In genomic region chr3:68893600-68894239, GRCh38 we compare ENCODE assay signal across 8 cellular contexts. TPM values are rescaled to one million over a fixed set of nuclear protein-coding genes. Genes with fewer than 3 reads are reported as not detected.
DNase-seq lines count a peak whose midpoint lies in the region; FAIRE-seq and TF ChIP-seq lines count a peak whose summit lies in the region.

No MANE protein-coding gene starts in this region.

- H3K36me3 ChIP-seq in BJ (ENCODE audit: control insufficient read depth, insufficient read depth, low read length) (no peaks in the 10 kb centered on the region), transverse colon (no peaks in the 10 kb centered on the region)

- POLR2A ChIA-PET in BJ (lab: Charles Lee), result no interaction called here

- no peaks in the 10 kb centered on the region for H3K9me3 ChIP-seq in transverse colon

- H3K4me1 ChIP-seq in transverse colon, result no peaks in the 10 kb centered on the region

- no peak overlapping the region for H3K27ac ChIP-seq in transverse colon

- CTCF ChIA-PET in BJ (lab: Yijun Ruan, JAX), result interaction anchor here (0.6 to 5.0 kb wide), 15 partner anchors 9 to 1959 kb away, joined by 3 to 21 read pairs (median 4); no protein-coding TSS in a partner anchor

- FAIRE-seq in frontal cortex (lab: Jason Lieb, UNC), result peak; percentile 98

- H3K4me3 ChIP-seq in BJ (ENCODE audit: low read depth, low read length) (no peak overlapping the region), transverse colon (no peak overlapping the region)

- H3K27me3 ChIP-seq in BJ (ENCODE audit: control insufficient read depth, insufficient read depth, low read length) (no peaks in the 10 kb centered on the region), transverse colon (no peaks in the 10 kb centered on the region)

- no peak for TF ChIP-seq EP300 in transverse colon (IDR thresholded peaks at IDR 0.05; ENCODE audit: low read depth)

- no peak for TF ChIP-seq POLR2A in transverse colon (IDR thresholded peaks at IDR 0.05)

- in situ Hi-C loops in transverse colon (cut with MboI; ENCODE audit: low pct_ligation_motif_present in 1 of 4, low pct_unique_long_range_greater_than_20kb in 1 of 4, low sequenced_read_pairs in 3 of 4), result loop anchor here (25.0 kb wide), 4 partner anchors 1781 to 1956 kb away; partner anchors contain the start of gene KBTBD8 (in 1 of the 4)

- 8 to 36% methylated on average over 2 to 3 of the region's 3 CpGs for WGBS in transverse colon (ENCODE audit: low coverage in 1 of 2), 2 donors

- TF ChIP-seq CTCF in BJ (IDR thresholded peaks at IDR 0.05; ENCODE audit: insufficient read depth, low read depth, low read length) (peak; percentile 34; the same call in 1 of the 2 replicates), transverse colon (IDR thresholded peaks at IDR 0.05) (peak; percentile 24 to 56 (median 36))

- DNase-seq in BJ (ENCODE audit: low read depth) (no peak), HCEC 1CT (peak; percentile 42), SK-N-DZ (ENCODE audit: low spot score) (peak; percentile 27), frontal cortex (ENCODE audit: low spot score in 2 of 2) (peak in 1 of 2 donors; percentile 20), transverse colon (no peak), germinal center (ENCODE audit: low spot score) (no peak), HPDE6-E6E7 (ENCODE audit: extremely low spot score) (no peak)
- DNase-seq in activated effector memory CD4-positive, alpha-beta T cell treated with Interleukin-2 at 50 U/mL for 16 hours, result no peak

- intact Hi-C loops in transverse colon (cut with DNase I; ENCODE audit: low total_unique reads), result no loop called here

RNA-seq across cellular contexts. Expression of gene TAFA4, which starts 38.6 kb away (rescaled TPM):
- polyA plus RNA-seq in BJ (2011; rRNA removed), result not detected in 2 replicates
- not detected in 2 replicates for polyA minus RNA-seq in BJ (2011; rRNA and poly(A)+ RNA removed)
- polyA plus RNA-seq in SK-N-DZ (2014; cell fraction: cytosol; rRNA removed), result 0.10 TPM in 1 of 2 replicates, not detected in the other
- polyA plus RNA-seq in SK-N-DZ (2014; cell fraction: nucleus; rRNA removed), result 0.26 TPM in 1 of 2 replicates, not detected in the other
- total RNA-seq in frontal cortex (0.41 TPM), transverse colon (not detected)

Comparison
In these comparisons a context has a peak if more than half of its experiments do, and no peak if none do; other contexts are left out.
1. DNase-seq: peak in HCEC 1CT (single experiment) and SK-N-DZ (single experiment); none in BJ (single experiment), transverse colon (single experiment), activated effector memory CD4-positive, alpha-beta T cell treated with Interleukin-2 at 50 U/mL for 16 hours (single experiment), germinal center (single experiment) and HPDE6-E6E7 (single experiment).